In the genomic region with DNA sequence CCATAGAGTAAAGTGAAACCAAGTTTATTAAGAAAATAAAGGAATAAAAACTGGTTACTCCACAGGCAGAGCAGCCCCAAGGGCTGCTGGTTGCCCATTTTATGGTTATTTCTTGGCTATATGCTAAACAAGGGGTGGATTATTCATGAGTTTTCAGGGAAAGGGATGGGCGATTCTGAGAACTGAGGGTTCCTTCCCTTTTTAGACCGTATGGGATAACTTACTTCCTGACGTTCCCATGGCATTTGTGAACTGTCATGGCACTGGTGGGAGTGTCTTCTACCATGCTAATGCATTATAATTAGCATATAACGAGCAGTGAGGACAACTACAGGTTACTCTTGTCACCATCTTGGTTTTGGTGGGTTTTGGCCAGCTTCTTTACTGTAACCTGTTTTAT, we compare ENCODE assay signal across 19 cellular contexts.
A peak's percentile ranks its signal among the peaks of the same experiment; 100 is the strongest.
DNase-seq lines count a peak whose midpoint lies in the region; ATAC-seq and TF ChIP-seq lines count a peak whose summit lies in the region.
"Had no signal": no experiment of that assay in that cellular context is flagged by ENCODE, and none has a peak within 500 bp of the region (broad histone marks: within the 10 kb centered on the region; RNA-seq: fewer than 3 reads in every experiment).

No MANE protein-coding gene starts in this region.

- H3K9me3 ChIP-seq in lower lobe of right lung: no peaks in the 10 kb centered on the region
- H3K9me3 ChIP-seq in right atrium auricular region: peaks cover 0 to under 1% of the 10 kb centered on the region in 2 donors

- peaks cover 5% of the 10 kb centered on the region for H3K9me3 Mint-ChIP-seq in natural killer cell treated with Interleukin-12 subunit alpha and Interleukin-12 subunit beta and Interleukin-15 and Interleukin-18, amount 100 ng/mL, for 72 hours
- H3K9me3 Mint-ChIP-seq in natural killer cell: peaks cover 2 to 3% of the 10 kb centered on the region in 2 donors

- H3K4me3 ChIP-seq in lower lobe of right lung (no peak overlapping the region), right atrium auricular region (no peak overlapping the region)
- H3K4me3 ChIP-seq: SK-N-MC had no signal

- peak overlapping the region; percentile 69 to 89 for H3K27ac Mint-ChIP-seq in natural killer cell treated with Interleukin-12 subunit alpha and Interleukin-12 subunit beta and Interleukin-15 and Interleukin-18, amount 100 ng/mL, for 72 hours
- peak overlapping the region in 1 of 2 donors; percentile 54 for H3K27ac Mint-ChIP-seq in natural killer cell

- H3K36me3 ChIP-seq in lower lobe of right lung: no peaks in the 10 kb centered on the region
- no peaks in the 10 kb centered on the region for H3K36me3 ChIP-seq in right atrium auricular region

- no peak for DNase-seq in natural killer cell treated with Interleukin-12 subunit alpha and Interleukin-12 subunit beta and Interleukin-15 and Interleukin-18, amount 100 ng/mL, for 72 hours (ENCODE audit: low spot score)
- DNase-seq in natural killer cell (no peak), OCI-M1 (lab: John Stamatoyannopoulos, UW) (peak; percentile 91), lower lobe of right lung (no peak), NCI-H1930 (lab: John Stamatoyannopoulos, UW) (no peak), sciatic nerve (ENCODE audit: low spot score) (no peak), NCI-H2081 treated with DMSO at 0.1 percent for 48 hours (lab: John Stamatoyannopoulos, UW) (no peak), right atrium auricular region (ENCODE audit: low spot score) (no peak)
- DNase-seq: 8988T, C1 segment of cervical spinal cord, GDM1, NCI-H1417, NCI-H187 treated with DMSO at 0.1 percent for 48 hours, NCI-H2227 treated with DMSO at 0.1 percent for 48 hours, NCI-H510A, SHP77 treated with DMSO at 0.1 percent for 48 hours had no signal

- H3K36me3 Mint-ChIP-seq in natural killer cell treated with Interleukin-12 subunit alpha and Interleukin-12 subunit beta and Interleukin-15 and Interleukin-18, amount 100 ng/mL, for 72 hours: peaks cover 5% of the 10 kb centered on the region
- peaks cover 2% of the 10 kb centered on the region for H3K36me3 Mint-ChIP-seq in natural killer cell

- intact Hi-C loops in natural killer cell (cut with micrococcal nuclease) (no loop called here), lower lobe of right lung (cut with DNase I) (no loop called here), sciatic nerve (cut with DNase I) (no loop called here)

- peak overlapping the region; percentile 53 for H3K4me3 Mint-ChIP-seq in natural killer cell treated with Interleukin-12 subunit alpha and Interleukin-12 subunit beta and Interleukin-15 and Interleukin-18, amount 100 ng/mL, for 72 hours
- H3K4me3 Mint-ChIP-seq in natural killer cell: no peak overlapping the region

- peak overlapping the region; percentile 34 for H3K27ac ChIP-seq in lower lobe of right lung
- H3K27ac ChIP-seq in right atrium auricular region: no peak overlapping the region
- H3K27ac ChIP-seq: KMS-11, RWPE1, SK-N-MC had no signal

- no peak for TF ChIP-seq CTCF in natural killer cell (IDR thresholded peaks at IDR 0.05)
- TF ChIP-seq CTCF in lower lobe of right lung (IDR thresholded peaks at IDR 0.05): no peak
- no peak for TF ChIP-seq CTCF in right atrium auricular region (IDR thresholded peaks at IDR 0.05)

- peaks cover 54 to 57% of the 10 kb centered on the region in 2 donors for H3K4me1 Mint-ChIP-seq in natural killer cell treated with Interleukin-12 subunit alpha and Interleukin-12 subunit beta and Interleukin-15 and Interleukin-18, amount 100 ng/mL, for 72 hours (ENCODE audit: low read depth in 2 of 2)
- H3K4me1 Mint-ChIP-seq in natural killer cell: peaks cover 45 to 48% of the 10 kb centered on the region in 2 donors

- no peak for ATAC-seq in natural killer cell treated with Interleukin-12 subunit alpha and Interleukin-12 subunit beta and Interleukin-15 and Interleukin-18, amount 100 ng/mL, for 72 hours
- no peak for ATAC-seq in natural killer cell
- peak; percentile 72 to 75 for ATAC-seq in lower lobe of right lung
- ATAC-seq in sciatic nerve: no peak

- H3K27me3 ChIP-seq in lower lobe of right lung (ENCODE audit: low read depth) (no peaks in the 10 kb centered on the region), right atrium auricular region (no peaks in the 10 kb centered on the region)

- H3K27me3 Mint-ChIP-seq in natural killer cell treated with Interleukin-12 subunit alpha and Interleukin-12 subunit beta and Interleukin-15 and Interleukin-18, amount 100 ng/mL, for 72 hours: no peaks in the 10 kb centered on the region
- no peaks in the 10 kb centered on the region for H3K27me3 Mint-ChIP-seq in natural killer cell (ENCODE audit: low read depth in 2 of 2)

- H3K4me1 ChIP-seq in lower lobe of right lung (peaks cover 10% of the 10 kb centered on the region), right atrium auricular region (no peaks in the 10 kb centered on the region)

Comparison
In these comparisons a context has a peak if more than half of its experiments do, and no peak if none do; other contexts are left out.
1. ATAC-seq: peak in lower lobe of right lung (2 of 2); none in natural killer cell treated with Interleukin-12 subunit alpha and Interleukin-12 subunit beta and Interleukin-15 and Interleukin-18, amount 100 ng/mL, for 72 hours (0 of 2), natural killer cell (0 of 3) and sciatic nerve (single experiment).